In the genomic region with DNA sequence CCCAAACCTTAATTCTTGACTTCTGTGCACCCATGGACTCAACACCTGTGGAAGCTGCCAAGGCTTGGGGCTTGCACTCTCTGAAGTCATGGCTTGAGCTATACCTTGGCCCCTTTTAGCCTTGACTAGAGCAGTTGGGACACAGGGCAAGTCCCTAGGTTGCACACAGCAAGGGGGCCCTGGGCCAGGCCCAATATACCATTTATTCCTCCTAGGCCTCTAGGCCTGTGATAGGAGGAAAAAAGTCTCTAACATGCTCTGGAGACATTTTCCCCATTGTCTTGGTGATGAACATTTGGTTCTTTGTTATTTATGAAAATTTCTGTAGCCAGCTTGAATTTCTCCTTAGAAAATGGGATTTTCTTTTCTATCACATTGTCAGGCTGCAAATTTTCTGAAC, we compare ENCODE assay signal across 9 cellular contexts.
"Had no signal": no experiment of that assay in that cellular context is flagged by ENCODE, and none has a peak within 500 bp of the region (broad histone marks: within the 10 kb centered on the region; RNA-seq: fewer than 3 reads in every experiment).

No MANE protein-coding gene starts in this region.

- FAIRE-seq: H1, H54, HepG2 had no signal

- H2AFZ ChIP-seq: GM23338 had no signal

- DNase-seq: H9, HCEC 1CT, HFFc6, KG1 had no signal

- ATAC-seq: GM23338, HepG2 had no signal

- H3K4me3 ChIP-seq: GM23338 had no signal

- H3K27ac ChIP-seq: HL-60 had no signal

- H3K4me2 ChIP-seq: GM23338 had no signal
